Comparison of ENCODE assay signal across 8 cellular contexts in genomic region chr20:53900380-53900999, GRCh38.
A peak's percentile ranks its signal among the peaks of the same experiment; 100 is the strongest.
DNase-seq lines count a peak whose midpoint lies in the region; ATAC-seq and TF ChIP-seq lines count a peak whose summit lies in the region.

No MANE protein-coding gene starts in this region.

- no peak for DNase-seq in activated CD8-positive, alpha-beta T cell treated with anti-CD3 and anti-CD28 coated beads, Interleukin-2, amount 10 ng/mL, durations not matched to agents 7 days and 5 days
- DNase-seq in left cardiac atrium: no peak
- DNase-seq in stimulated activated naive CD8-positive, alpha-beta T cell treated with anti-CD3 and anti-CD28 coated beads, Interleukin-15, Interleukin-2, amounts not matched to agents 100 U/mL and 50 U/mL, for 24 hours: no peak
- no peak for DNase-seq in stimulated activated CD4-positive, alpha-beta T cell treated with anti-CD3 and anti-CD28 coated beads, Interleukin-4, amount 100 ng/mL, for 1 hour
- no peak for DNase-seq in stimulated activated CD4-positive, alpha-beta T cell treated with anti-CD3 and anti-CD28 coated beads, Interleukin-2, amount 100 ng/mL, for 24 hours

- no peak for TF ChIP-seq CTCF in HEK293 (tag by site-specific recombination; IDR thresholded peaks at IDR 0.05)

- H3K9me3 ChIP-seq in HEK293 (ENCODE audit: control insufficient read depth, insufficient read depth, low read depth, low read length): no peaks in the 10 kb centered on the region

- H3K4me3 Mint-ChIP-seq in activated CD8-positive, alpha-beta T cell treated with anti-CD3 and anti-CD28 coated beads, Interleukin-2, amount 10 ng/mL, durations not matched to agents 7 days and 5 days: no peak overlapping the region

- no peak overlapping the region; the same call in 1 of the 2 replicates for H3K27ac ChIP-seq in HEK293 (ENCODE audit: extremely low read depth, low read depth, low read length)

- peaks cover 19% of the 10 kb centered on the region for H3K4me1 ChIP-seq in HEK293 (ENCODE audit: control insufficient read depth, insufficient read depth, low read length)

- intact Hi-C loops in left cardiac atrium (cut with DNase I): no loop called here

- POLR2A ChIA-PET in HEK293 (lab: Yijun Ruan, JAX): no interaction called here
- POLR2A ChIA-PET in activated CD8-positive, alpha-beta T cell treated with anti-CD3 and anti-CD28 coated beads, Interleukin-2, amount 10 ng/mL, durations not matched to agents 7 days and 5 days (lab: Charles Lee): interaction anchor here (1.0 to 2.7 kb wide), 2 partner anchors 15 to 16 kb away, joined by 3 to 22 read pairs; no protein-coding TSS in a partner anchor

- H3K9me3 Mint-ChIP-seq in activated CD8-positive, alpha-beta T cell treated with anti-CD3 and anti-CD28 coated beads, Interleukin-2, amount 10 ng/mL, durations not matched to agents 7 days and 5 days (ENCODE audit: insufficient read depth): no peaks in the 10 kb centered on the region

- no peaks in the 10 kb centered on the region for H3K36me3 ChIP-seq in HEK293 (ENCODE audit: control insufficient read depth in 2 of 2, insufficient read depth in 1 of 2, low read length in 2 of 2)

- no peak for ATAC-seq in activated CD8-positive, alpha-beta T cell treated with anti-CD3 and anti-CD28 coated beads, Interleukin-2, amount 10 ng/mL, durations not matched to agents 7 days and 5 days
- ATAC-seq in left cardiac atrium (peak; percentile 64 to 67), GM19452 (IDR thresholded peaks at IDR 0.05; ENCODE audit: unreplicated experiment) (no peak), HG02970 (IDR thresholded peaks at IDR 0.05; ENCODE audit: low FRiP score, unreplicated experiment) (no peak)
- peak; percentile 47 for ATAC-seq in stimulated activated naive CD8-positive, alpha-beta T cell treated with anti-CD3 and anti-CD28 coated beads, Interleukin-15, Interleukin-2, amounts not matched to agents 100 U/mL and 50 U/mL, for 24 hours

- CTCF ChIA-PET in HEK293 (lab: Yijun Ruan, JAX): interaction anchor here (0.9 to 1.6 kb wide), 3 partner anchors 14 to 39 kb away, joined by 3 to 4 read pairs (median 3); no protein-coding TSS in a partner anchor
- CTCF ChIA-PET in activated CD8-positive, alpha-beta T cell treated with anti-CD3 and anti-CD28 coated beads, Interleukin-2, amount 10 ng/mL, durations not matched to agents 7 days and 5 days (lab: Charles Lee): interaction anchor here (0.7 to 5.7 kb wide), 9 partner anchors 8 to 149 kb away, joined by 3 to 52 read pairs (median 5); no protein-coding TSS in a partner anchor

- no peak overlapping the region for H3K4me3 ChIP-seq in HEK293 (ENCODE audit: low read depth, low read length)

- no peaks in the 10 kb centered on the region for H3K27me3 Mint-ChIP-seq in activated CD8-positive, alpha-beta T cell treated with anti-CD3 and anti-CD28 coated beads, Interleukin-2, amount 10 ng/mL, durations not matched to agents 7 days and 5 days (ENCODE audit: low read depth)

- peaks cover 72% of the 10 kb centered on the region for H3K4me1 Mint-ChIP-seq in activated CD8-positive, alpha-beta T cell treated with anti-CD3 and anti-CD28 coated beads, Interleukin-2, amount 10 ng/mL, durations not matched to agents 7 days and 5 days (ENCODE audit: low read depth)

- peaks cover 6% of the 10 kb centered on the region for H3K36me3 Mint-ChIP-seq in activated CD8-positive, alpha-beta T cell treated with anti-CD3 and anti-CD28 coated beads, Interleukin-2, amount 10 ng/mL, durations not matched to agents 7 days and 5 days (ENCODE audit: low read depth)

- H3K27ac Mint-ChIP-seq in activated CD8-positive, alpha-beta T cell treated with anti-CD3 and anti-CD28 coated beads, Interleukin-2, amount 10 ng/mL, durations not matched to agents 7 days and 5 days: peak overlapping the region; percentile 10

TF ChIP-seq in HEK293, 187 proteins besides CTCF, POLR2A, EP300 and RAD21 (continues in another document):
- TF ChIP-seq ZNF629 (tag by site-specific recombination; IDR thresholded peaks at IDR 0.05): peak; percentile 90
- TF ChIP-seq, protein P1, sequence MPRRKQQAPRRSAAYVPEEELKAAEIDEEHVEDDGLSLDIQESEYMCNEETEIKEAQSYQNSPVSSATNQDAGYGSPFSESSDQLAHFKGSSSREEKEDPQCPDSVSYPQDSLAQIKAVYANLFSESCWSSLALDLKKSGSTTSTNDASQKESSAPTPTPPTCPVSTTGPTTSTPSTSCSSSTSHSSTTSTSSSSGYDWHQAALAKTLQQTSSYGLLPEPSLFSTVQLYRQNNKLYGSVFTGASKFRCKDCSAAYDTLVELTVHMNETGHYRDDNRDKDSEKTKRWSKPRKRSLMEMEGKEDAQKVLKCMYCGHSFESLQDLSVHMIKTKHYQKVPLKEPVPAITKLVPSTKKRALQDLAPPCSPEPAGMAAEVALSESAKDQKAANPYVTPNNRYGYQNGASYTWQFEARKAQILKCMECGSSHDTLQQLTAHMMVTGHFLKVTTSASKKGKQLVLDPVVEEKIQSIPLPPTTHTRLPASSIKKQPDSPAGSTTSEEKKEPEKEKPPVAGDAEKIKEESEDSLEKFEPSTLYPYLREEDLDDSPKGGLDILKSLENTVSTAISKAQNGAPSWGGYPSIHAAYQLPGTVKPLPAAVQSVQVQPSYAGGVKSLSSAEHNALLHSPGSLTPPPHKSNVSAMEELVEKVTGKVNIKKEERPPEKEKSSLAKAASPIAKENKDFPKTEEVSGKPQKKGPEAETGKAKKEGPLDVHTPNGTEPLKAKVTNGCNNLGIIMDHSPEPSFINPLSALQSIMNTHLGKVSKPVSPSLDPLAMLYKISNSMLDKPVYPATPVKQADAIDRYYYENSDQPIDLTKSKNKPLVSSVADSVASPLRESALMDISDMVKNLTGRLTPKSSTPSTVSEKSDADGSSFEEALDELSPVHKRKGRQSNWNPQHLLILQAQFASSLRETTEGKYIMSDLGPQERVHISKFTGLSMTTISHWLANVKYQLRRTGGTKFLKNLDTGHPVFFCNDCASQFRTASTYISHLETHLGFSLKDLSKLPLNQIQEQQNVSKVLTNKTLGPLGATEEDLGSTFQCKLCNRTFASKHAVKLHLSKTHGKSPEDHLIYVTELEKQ (tag by site-specific recombination; IDR thresholded peaks at IDR 0.05; ENCODE audit: borderline replicate concordance): peak; percentile 22; the same call in 1 of the 2 replicates
- TF ChIP-seq ZFP69B (tag by site-specific recombination; IDR thresholded peaks at IDR 0.05): peak; percentile 96
- no peak for TF ChIP-seq ZNF140 (tag by site-specific recombination; IDR thresholded peaks at IDR 0.05)
- peak; percentile 96 for TF ChIP-seq ZNF692 (tag by site-specific recombination; IDR thresholded peaks at IDR 0.05)
- TF ChIP-seq, protein P2, sequence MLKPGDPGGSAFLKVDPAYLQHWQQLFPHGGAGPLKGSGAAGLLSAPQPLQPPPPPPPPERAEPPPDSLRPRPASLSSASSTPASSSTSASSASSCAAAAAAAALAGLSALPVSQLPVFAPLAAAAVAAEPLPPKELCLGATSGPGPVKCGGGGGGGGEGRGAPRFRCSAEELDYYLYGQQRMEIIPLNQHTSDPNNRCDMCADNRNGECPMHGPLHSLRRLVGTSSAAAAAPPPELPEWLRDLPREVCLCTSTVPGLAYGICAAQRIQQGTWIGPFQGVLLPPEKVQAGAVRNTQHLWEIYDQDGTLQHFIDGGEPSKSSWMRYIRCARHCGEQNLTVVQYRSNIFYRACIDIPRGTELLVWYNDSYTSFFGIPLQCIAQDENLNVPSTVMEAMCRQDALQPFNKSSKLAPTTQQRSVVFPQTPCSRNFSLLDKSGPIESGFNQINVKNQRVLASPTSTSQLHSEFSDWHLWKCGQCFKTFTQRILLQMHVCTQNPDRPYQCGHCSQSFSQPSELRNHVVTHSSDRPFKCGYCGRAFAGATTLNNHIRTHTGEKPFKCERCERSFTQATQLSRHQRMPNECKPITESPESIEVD (tag by site-specific recombination; IDR thresholded peaks at IDR 0.05): peak; percentile 92
- peak; percentile 89 for TF ChIP-seq GFI1B (tag by site-specific recombination; IDR thresholded peaks at IDR 0.05)
- TF ChIP-seq HIC1 (tag by site-specific recombination; IDR thresholded peaks at IDR 0.05): 0 out of 2 replicates have a peak, but pooled peaks have one; percentile 27
- TF ChIP-seq ZNF24 (tag by site-specific recombination; IDR thresholded peaks at IDR 0.05): peak; percentile 94

Comparison
In these comparisons a context has a peak if more than half of its experiments do, and no peak if none do; other contexts are left out.
1. ATAC-seq: peak in left cardiac atrium (2 of 2) and stimulated activated naive CD8-positive, alpha-beta T cell treated with anti-CD3 and anti-CD28 coated beads, Interleukin-15, Interleukin-2, amounts not matched to agents 100 U/mL and 50 U/mL, for 24 hours (single experiment); none in activated CD8-positive, alpha-beta T cell treated with anti-CD3 and anti-CD28 coated beads, Interleukin-2, amount 10 ng/mL, durations not matched to agents 7 days and 5 days (single experiment), GM19452 (single experiment) and HG02970 (single experiment).